ENCODE assay signal across 8 cellular contexts in the genomic region with DNA sequence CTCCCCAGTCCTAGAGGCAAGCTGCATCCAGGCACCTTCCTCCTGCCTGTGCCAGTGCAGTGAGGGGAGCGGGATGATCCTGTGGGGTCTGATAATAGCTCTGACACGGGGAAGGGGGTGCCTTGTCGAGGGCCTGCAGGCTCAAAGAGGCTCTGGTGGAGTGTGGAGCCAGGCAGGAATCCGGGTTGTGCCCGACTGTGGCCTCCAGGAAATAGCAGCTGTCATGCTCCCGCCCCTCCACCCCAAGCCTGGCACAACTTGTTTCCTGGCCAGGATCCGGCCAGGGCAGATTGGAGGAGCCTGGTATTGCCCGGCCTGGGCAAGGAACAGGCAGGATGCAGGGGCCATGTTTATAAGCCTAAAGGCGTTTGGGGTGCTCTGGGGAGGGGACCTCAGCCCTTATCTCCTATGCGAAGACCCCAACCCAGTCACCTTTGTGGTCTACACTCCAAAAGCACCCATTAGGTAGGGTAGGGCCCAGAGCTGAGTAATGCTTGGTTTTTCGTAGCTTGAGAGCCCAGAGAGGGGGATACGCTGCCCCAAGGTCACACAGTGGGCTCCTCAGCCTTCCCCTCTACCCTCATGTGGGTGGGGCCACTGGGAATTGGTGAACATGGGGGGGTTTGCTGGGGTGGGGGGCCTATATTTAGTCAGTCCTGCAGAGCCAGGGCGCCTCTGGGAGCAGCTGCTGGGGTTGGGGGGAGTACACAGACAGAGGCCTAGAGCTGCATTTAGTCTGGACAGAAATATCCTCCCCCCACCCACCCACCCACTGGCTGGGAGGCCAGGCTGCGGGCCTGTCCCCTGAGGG. TPM values are rescaled to one million over a fixed set of nuclear protein-coding genes. Genes with fewer than 3 reads are reported as not detected.
DNase-seq lines count a peak whose midpoint lies in the region; ATAC-seq and TF ChIP-seq lines count a peak whose summit lies in the region.

No MANE protein-coding gene starts in this region.

- peaks cover 0 to 4% of the 10 kb centered on the region in 2 donors for H3K4me1 ChIP-seq in naive thymus-derived CD4-positive, alpha-beta T cell (ENCODE audit: control insufficient read depth in 2 of 2, insufficient read depth in 2 of 2, low read length in 2 of 2)

- no peak overlapping the region for H3K27ac ChIP-seq in naive thymus-derived CD4-positive, alpha-beta T cell (ENCODE audit: low read depth, low read length)

- H3K36me3 Mint-ChIP-seq in WTC11, result no peaks in the 10 kb centered on the region
- H3K36me3 Mint-ChIP-seq in naive thymus-derived CD4-positive, alpha-beta T cell, result no peaks in the 10 kb centered on the region

- H3K27me3 Mint-ChIP-seq in WTC11 (ENCODE audit: low read depth), result no peaks in the 10 kb centered on the region
- peaks cover 0 to 7% (median 4%) of the 10 kb centered on the region in 5 donors for H3K27me3 Mint-ChIP-seq in naive thymus-derived CD4-positive, alpha-beta T cell

- CTCF ChIA-PET in WTC11 (lab: Charles Lee), result interaction anchor here (0.7 to 3.1 kb wide), 18 partner anchors 10 to 128 kb away, joined by 3 to 24 read pairs (median 4); partner anchors contain the start of gene CXXC5
- CTCF ChIA-PET in naive thymus-derived CD4-positive, alpha-beta T cell (lab: Charles Lee), result no interaction called here

- no peaks in the 10 kb centered on the region for H3K9me3 ChIP-seq in naive thymus-derived CD4-positive, alpha-beta T cell (ENCODE audit: control insufficient read depth in 2 of 3, low read length in 3 of 3)

- peaks cover 75% of the 10 kb centered on the region for H3K4me1 Mint-ChIP-seq in WTC11
- peaks cover 0 to 24% (median 4%) of the 10 kb centered on the region in 7 donors for H3K4me1 Mint-ChIP-seq in naive thymus-derived CD4-positive, alpha-beta T cell

- TF ChIP-seq CTCF in HFF-Myc (IDR thresholded peaks at IDR 0.05; ENCODE audit: low read depth, low read length, missing control alignments), result no peak
- no peak for TF ChIP-seq CTCF in WTC11 (IDR thresholded peaks at IDR 0.05)

- POLR2A ChIA-PET in WTC11 (lab: Charles Lee), result interaction anchor here (0.5 to 2.4 kb wide), 5 partner anchors 9 to 297 kb away, joined by 3 to 6 read pairs (median 4); no protein-coding TSS in a partner anchor
- POLR2A ChIA-PET in naive thymus-derived CD4-positive, alpha-beta T cell (lab: Charles Lee), result interaction anchor here (1.2 kb wide), 1 partner anchor 21 kb away, joined by 3 read pairs; no protein-coding TSS in a partner anchor

- no peaks in the 10 kb centered on the region for H3K27me3 ChIP-seq in naive thymus-derived CD4-positive, alpha-beta T cell (ENCODE audit: control insufficient read depth in 2 of 2, insufficient read depth in 2 of 2, low read length in 2 of 2)

- H3K36me3 ChIP-seq in naive thymus-derived CD4-positive, alpha-beta T cell (ENCODE audit: control insufficient read depth in 2 of 3, insufficient read depth in 3 of 3, low read length in 3 of 3), result no peaks in the 10 kb centered on the region

- H3K4me3 Mint-ChIP-seq in WTC11, result no peak overlapping the region
- H3K4me3 Mint-ChIP-seq in naive thymus-derived CD4-positive, alpha-beta T cell, result peak overlapping the region in 1 of 10 donors; percentile 8

- peak overlapping the region; percentile 28 for H3K4me3 ChIP-seq in HFF-Myc (replicated peaks; ENCODE audit: low read depth, low read length)
- H3K4me3 ChIP-seq in naive thymus-derived CD4-positive, alpha-beta T cell (ENCODE audit: low read length), result no peak overlapping the region

- DNase-seq in HFF-Myc (ENCODE audit: extremely low read depth, low read depth), result no peak
- no peak for DNase-seq in WTC11 (ENCODE audit: low spot score)
- peak; percentile 90 for DNase-seq in cardiac septum (ENCODE audit: low spot score)
- peak; percentile 78 for DNase-seq in sciatic nerve (ENCODE audit: low spot score)
- no peak for DNase-seq in naive thymus-derived CD4-positive, alpha-beta T cell
- DNase-seq in NCI-H2227 treated with DMSO at 0.1 percent for 48 hours (lab: John Stamatoyannopoulos, UW), result no peak
- no peak for DNase-seq in activated CD4-positive, alpha-beta T cell treated with anti-CD3 and anti-CD28 coated beads for 4 hours

- intact Hi-C loops in cardiac septum (cut with DNase I), result no loop called here
- intact Hi-C loops in sciatic nerve (cut with DNase I), result no loop called here
- intact Hi-C loops in naive thymus-derived CD4-positive, alpha-beta T cell (cut with micrococcal nuclease), result no loop called here

- no peak for ATAC-seq in WTC11
- peak; percentile 27 for ATAC-seq in sciatic nerve
- no peak for ATAC-seq in GM21576 (IDR thresholded peaks at IDR 0.05; ENCODE audit: unreplicated experiment)
- no peak for ATAC-seq in naive thymus-derived CD4-positive, alpha-beta T cell

- H3K27ac Mint-ChIP-seq in WTC11, result peak overlapping the region; percentile 41
- no peak overlapping the region for H3K27ac Mint-ChIP-seq in naive thymus-derived CD4-positive, alpha-beta T cell

- no peaks in the 10 kb centered on the region for H3K9me3 Mint-ChIP-seq in WTC11
- no peaks in the 10 kb centered on the region for H3K9me3 Mint-ChIP-seq in naive thymus-derived CD4-positive, alpha-beta T cell

TF ChIP-seq in WTC11, 78 proteins besides CTCF, POLR2A, EP300 and RAD21 (continues in another document):
- no peak for TF ChIP-seq SMAD4 (CRISPR knock-in tag; IDR thresholded peaks at IDR 0.05)
- TF ChIP-seq PRDM15 (CRISPR knock-in tag; IDR thresholded peaks at IDR 0.05), result peak; percentile 42; the same call in 1 of the 2 replicates
- no peak for TF ChIP-seq ATF3 (CRISPR knock-in tag; conservative IDR thresholded peaks at IDR 0.05)
- TF ChIP-seq AFF4 (CRISPR knock-in tag; IDR thresholded peaks at IDR 0.05; ENCODE audit: borderline replicate concordance), result no peak

RNA-seq across cellular contexts. Expression of gene CXXC5, which starts 12.2 kb away (rescaled TPM):
- total RNA-seq in WTC11 (2021), result 77.5 to 97.2 TPM (median 78.0 TPM) in 3 replicates
- 49.3 TPM for total RNA-seq in cardiac septum
- 62.7 TPM for total RNA-seq in sciatic nerve
- total RNA-seq in naive thymus-derived CD4-positive, alpha-beta T cell, result 10 to 100 TPM in 1 of 5 experiments, 1 to 10 TPM in 3, under 1 TPM in 1; 0.73 to 21.4 (median 3.5) TPM
- 1 to 10 TPM; 1.7 to 2.2 TPM for polyA plus RNA-seq in naive thymus-derived CD4-positive, alpha-beta T cell

Comparison
In these comparisons a context has a peak if more than half of its experiments do, and no peak if none do; other contexts are left out.
1. DNase-seq: peak in cardiac septum (single experiment) and sciatic nerve (single experiment); none in HFF-Myc (single experiment), WTC11 (single experiment), naive thymus-derived CD4-positive, alpha-beta T cell (0 of 9), NCI-H2227 treated with DMSO at 0.1 percent for 48 hours (single experiment) and activated CD4-positive, alpha-beta T cell treated with anti-CD3 and anti-CD28 coated beads for 4 hours (0 of 2).